In the genomic region with DNA sequence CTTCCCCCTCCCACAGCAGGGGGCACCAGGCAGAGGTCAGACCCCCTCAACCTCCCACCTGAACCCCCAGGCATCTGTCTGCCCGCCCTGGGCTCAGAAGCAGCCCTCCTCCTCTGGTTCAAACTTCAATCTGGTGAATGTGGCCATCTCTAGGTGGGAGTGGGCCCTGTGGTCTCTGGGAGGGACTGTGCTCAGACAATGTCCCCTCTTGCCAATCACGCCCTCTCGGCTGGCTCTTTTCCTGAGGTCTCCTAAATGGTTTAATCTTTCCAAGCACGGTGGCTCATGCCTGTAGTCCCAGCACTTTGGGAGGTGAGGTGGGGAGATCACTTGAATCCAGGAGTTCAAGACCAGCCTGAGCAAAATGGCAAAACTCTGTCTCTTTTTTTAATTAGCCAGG, we compare ENCODE assay signal across 18 cellular contexts. TPM values are rescaled to one million over a fixed set of nuclear protein-coding genes. Genes with fewer than 3 reads are reported as not detected.
DNase-seq lines count a peak whose midpoint lies in the region; ATAC-seq and TF ChIP-seq lines count a peak whose summit lies in the region.
"Had no signal": no experiment of that assay in that cellular context is flagged by ENCODE, and none has a peak within 500 bp of the region (broad histone marks: within the 10 kb centered on the region; RNA-seq: fewer than 3 reads in every experiment).

No MANE protein-coding gene starts in this region.

- no peak overlapping the region for H3K9ac ChIP-seq in endodermal cell (ENCODE audit: extremely low read depth, low read length, poor library complexity, severe bottlenecking)
- H3K9ac ChIP-seq in trophoblast cell (ENCODE audit: low read length) = no peak overlapping the region

- 0 out of 2 replicates have a peak overlapping the region, but pooled peaks have one; percentile 55 for H3K27ac ChIP-seq in GM23338 (ENCODE audit: low read depth)
- no peak overlapping the region for H3K27ac ChIP-seq in endodermal cell (ENCODE audit: low read depth, low read length)
- no peak overlapping the region for H3K27ac ChIP-seq in trophoblast cell (ENCODE audit: low read depth, low read length)
- H3K27ac ChIP-seq: 22Rv1, cardiac muscle cell, ovary had no signal

- H3K36me3 ChIP-seq in GM23338 (ENCODE audit: insufficient read depth) (no peaks in the 10 kb centered on the region), endodermal cell (ENCODE audit: control insufficient read depth, insufficient read depth, low read length) (no peaks in the 10 kb centered on the region), trophoblast cell (ENCODE audit: control insufficient read depth in 1 of 2, insufficient read depth in 2 of 2, low read length in 2 of 2) (no peaks in the 10 kb centered on the region)
- H3K36me3 ChIP-seq: cardiac muscle cell, ovary, thyroid gland had no signal

- H3K27me3 Mint-ChIP-seq in T-helper 1 cell treated with Interleukin-12 subunit alpha and Interleukin-12 subunit beta and Interleukin-4 antibody, amounts not matched to agents 30 μg/mL and 1 μg/mL, for 36 hours (ENCODE audit: low read depth) = no peaks in the 10 kb centered on the region
- H3K27me3 Mint-ChIP-seq in GM23338 (ENCODE audit: insufficient read depth, low read depth, poor library complexity) (peaks cover 7% of the 10 kb centered on the region), endodermal cell (ENCODE audit: insufficient read depth) (no peaks in the 10 kb centered on the region)

- H3K4me3 ChIP-seq in GM23338 (no peak overlapping the region), endodermal cell (ENCODE audit: low read length) (no peak overlapping the region), trophoblast cell (ENCODE audit: low read depth, low read length) (no peak overlapping the region)
- H3K4me3 ChIP-seq: cardiac muscle cell, heart left ventricle, ovary, skin epidermis, thyroid gland had no signal

- no peak overlapping the region for H4K8ac ChIP-seq in trophoblast cell (ENCODE audit: low read depth, low read length)

- H3K79me1 ChIP-seq in trophoblast cell (ENCODE audit: low read length) = no peaks in the 10 kb centered on the region

- H4K12ac ChIP-seq in trophoblast cell (ENCODE audit: low read depth, low read length) = no peak overlapping the region

- no peaks in the 10 kb centered on the region for H3K9me3 Mint-ChIP-seq in T-helper 1 cell treated with Interleukin-12 subunit alpha and Interleukin-12 subunit beta and Interleukin-4 antibody, amounts not matched to agents 30 μg/mL and 1 μg/mL, for 36 hours
- H3K9me3 Mint-ChIP-seq in GM23338 (no peaks in the 10 kb centered on the region), endodermal cell (peaks cover 3% of the 10 kb centered on the region)

- WGBS in endodermal cell (ENCODE audit: insufficient coverage in 1 of 2, insufficient read length in 1 of 2), 2 experiments = 82 to 84% methylated on average over 4 of the region's 4 CpGs
- no CpG with 5 or more reads among the region's 4 CpGs for WGBS in trophoblast cell (ENCODE audit: extremely low coverage, insufficient coverage, insufficient read length)

- 0 out of 2 replicates have a peak, but pooled peaks cover 3% of the 10 kb centered on the region for H3F3A ChIP-seq in GM23338 (replicated peaks; ENCODE audit: low read depth)

- H2BK120ac ChIP-seq in trophoblast cell (ENCODE audit: insufficient read depth, low read length, poor library complexity) = no peak overlapping the region

- ATAC-seq in GM23338 = peak; percentile 36
- ATAC-seq: heart left ventricle had no signal

- no peaks in the 10 kb centered on the region for H3K27me3 ChIP-seq in GM23338 (ENCODE audit: insufficient read depth)
- no peaks in the 10 kb centered on the region for H3K27me3 ChIP-seq in endodermal cell (ENCODE audit: control insufficient read depth, insufficient read depth, low read length, poor library complexity, severe bottlenecking)
- H3K27me3 ChIP-seq in trophoblast cell (ENCODE audit: insufficient read depth, low read length) = no peaks in the 10 kb centered on the region
- H3K27me3 ChIP-seq: cardiac muscle cell, heart left ventricle, ovary, thyroid gland had no signal

- H3K36me3 Mint-ChIP-seq in T-helper 1 cell treated with Interleukin-12 subunit alpha and Interleukin-12 subunit beta and Interleukin-4 antibody, amounts not matched to agents 30 μg/mL and 1 μg/mL, for 36 hours (ENCODE audit: low read depth) = peaks cover 15% of the 10 kb centered on the region
- H3K36me3 Mint-ChIP-seq in GM23338 (ENCODE audit: low read depth) (peaks cover 9% of the 10 kb centered on the region; the same call in 2 of the 3 replicates), endodermal cell (ENCODE audit: low read depth) (peaks cover 6% of the 10 kb centered on the region)

- H4K20me1 ChIP-seq in GM23338 (replicated peaks; ENCODE audit: insufficient read depth) = peaks cover 25% of the 10 kb centered on the region; the same call in 1 of the 2 replicates

- TF ChIP-seq CTCF in GM23338 (conservative IDR thresholded peaks at IDR 0.05; ENCODE audit: low read depth in 2 of 2) = no peak
- no peak for TF ChIP-seq CTCF in endodermal cell (conservative IDR thresholded peaks at IDR 0.05)

- no peak overlapping the region for H2BK12ac ChIP-seq in trophoblast cell (ENCODE audit: low read length)

- DNase-seq in T-helper 1 cell (no peak), GM23338 (ENCODE audit: low spot score) (no peak), endodermal cell (no peak), trophoblast cell (no peak), islet precursor cell (no peak), Ammon's horn (ENCODE audit: low spot score) (no peak), NOMO-1 treated with dmso at 0.1 percent for 144 hours (lab: John Stamatoyannopoulos, UW; ENCODE audit: unreplicated experiment) (no peak)
- DNase-seq: heart left ventricle, Kasumi-1, mesenchymal stem cell, NCI-H2171 treated with DMSO at 0.1 percent for 48 hours, NCI-H82, thyroid gland had no signal

- H3K4me2 ChIP-seq in GM23338 (no peak overlapping the region), trophoblast cell (ENCODE audit: low read length) (no peak overlapping the region)

- H3K79me2 ChIP-seq in GM23338 (replicated peaks; ENCODE audit: insufficient read depth) (peaks cover 100% of the 10 kb centered on the region), trophoblast cell (ENCODE audit: control insufficient read depth, insufficient read depth, low read length, poor library complexity) (peaks cover 14% of the 10 kb centered on the region)

- H2BK5ac ChIP-seq in trophoblast cell (ENCODE audit: low read depth, low read length, poor library complexity) = no peak overlapping the region

- no peak overlapping the region for H3K14ac ChIP-seq in trophoblast cell (ENCODE audit: low read length)

- peak overlapping the region; percentile 52 for H3K27ac Mint-ChIP-seq in T-helper 1 cell treated with Interleukin-12 subunit alpha and Interleukin-12 subunit beta and Interleukin-4 antibody, amounts not matched to agents 30 μg/mL and 1 μg/mL, for 36 hours
- peak overlapping the region; percentile 59; the same call in 1 of the 2 replicates for H3K27ac Mint-ChIP-seq in GM23338
- peak overlapping the region; percentile 15 for H3K27ac Mint-ChIP-seq in endodermal cell

- H3K9me3 ChIP-seq in endodermal cell (ENCODE audit: control insufficient read depth, low read length) (no peaks in the 10 kb centered on the region), trophoblast cell (ENCODE audit: insufficient read depth, low read depth, low read length) (no peaks in the 10 kb centered on the region)
- H3K9me3 ChIP-seq: heart left ventricle, ovary, thyroid gland had no signal

- no peak overlapping the region for H3K4me3 Mint-ChIP-seq in T-helper 1 cell treated with Interleukin-12 subunit alpha and Interleukin-12 subunit beta and Interleukin-4 antibody, amounts not matched to agents 30 μg/mL and 1 μg/mL, for 36 hours
- no peak overlapping the region for H3K4me3 Mint-ChIP-seq in GM23338
- H3K4me3 Mint-ChIP-seq in endodermal cell = no peak overlapping the region

- no peak overlapping the region for H2AFZ ChIP-seq in GM23338
- H2AFZ ChIP-seq in trophoblast cell (ENCODE audit: insufficient read depth, low read length, poor library complexity) = no peak overlapping the region

- peak overlapping the region; percentile 29 for H3K4ac ChIP-seq in trophoblast cell (ENCODE audit: low read depth, low read length)

- peaks cover 42% of the 10 kb centered on the region for H3K4me1 Mint-ChIP-seq in T-helper 1 cell treated with Interleukin-12 subunit alpha and Interleukin-12 subunit beta and Interleukin-4 antibody, amounts not matched to agents 30 μg/mL and 1 μg/mL, for 36 hours (ENCODE audit: low read depth)
- peaks cover 12% of the 10 kb centered on the region for H3K4me1 Mint-ChIP-seq in GM23338
- no peaks in the 10 kb centered on the region for H3K4me1 Mint-ChIP-seq in endodermal cell

- no peak overlapping the region for H3K23ac ChIP-seq in trophoblast cell (ENCODE audit: low read length)

- H3K18ac ChIP-seq in trophoblast cell (ENCODE audit: low read length) = peak overlapping the region; percentile 75

- no peaks in the 10 kb centered on the region for H3K9me2 ChIP-seq in GM23338 (ENCODE audit: insufficient read depth)

- H3K4me1 ChIP-seq in GM23338 (ENCODE audit: insufficient read depth) (peaks cover 19% of the 10 kb centered on the region; the same call in 1 of the 2 replicates), endodermal cell (ENCODE audit: control insufficient read depth, insufficient read depth, low read length) (no peaks in the 10 kb centered on the region), trophoblast cell (ENCODE audit: control insufficient read depth in 1 of 2, insufficient read depth in 2 of 2, low read length in 2 of 2) (peaks cover 1 to 2% of the 10 kb centered on the region in 2 experiments)

- H2AK5ac ChIP-seq in trophoblast cell (ENCODE audit: low read length) = no peak overlapping the region

- H4K91ac ChIP-seq in trophoblast cell (ENCODE audit: low read depth, low read length) = no peak overlapping the region

RNA-seq across cellular contexts. Expression of gene LITAF, which starts 15.2 kb away (rescaled TPM):
- 131 and 139 TPM in 2 replicates for total RNA-seq in GM23338 (2014; rRNA removed; shearing (Covaris generic))
- polyA plus RNA-seq in GM23338 (2016; fragmentation: Nextera tagmentation; extraction: Ambion mirVana) = 147 and 158 TPM in 2 replicates
- total RNA-seq in endodermal cell = 10 to 100 TPM; 36.6 to 62.9 TPM
- polyA plus RNA-seq in endodermal cell (2013, experiment 1 of 2) = 85.2 TPM
- polyA plus RNA-seq in endodermal cell (2013, experiment 2 of 2) = 71.3 TPM
- 110 and 113 TPM in 2 replicates for polyA plus RNA-seq in trophoblast cell (2013)
